11 cellular contexts compared by ENCODE assay signal in the genomic region with DNA sequence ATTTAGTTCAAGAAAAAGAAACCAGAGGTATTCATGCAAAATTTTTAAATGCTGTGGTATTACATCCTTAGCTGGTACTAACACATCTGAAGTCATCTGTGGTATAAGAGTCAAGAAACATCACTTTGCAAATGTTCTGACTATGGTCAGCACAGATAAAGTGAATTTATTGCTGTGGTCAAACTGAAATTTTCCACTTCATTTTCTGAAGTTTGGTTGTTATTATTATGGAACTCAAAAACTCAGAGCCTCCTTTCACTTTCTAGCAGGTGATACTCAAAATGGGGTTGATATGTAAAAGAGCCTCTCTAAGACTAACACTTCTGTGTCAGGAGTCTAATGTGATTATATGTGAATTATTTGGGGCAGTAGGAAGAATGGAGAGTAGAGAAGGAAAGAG.
A peak's percentile ranks its signal among the peaks of the same experiment; 100 is the strongest.
DNase-seq lines count a peak whose midpoint lies in the region; ATAC-seq and TF ChIP-seq lines count a peak whose summit lies in the region.
"Had no signal": no experiment of that assay in that cellular context is flagged by ENCODE, and none has a peak within 500 bp of the region (broad histone marks: within the 10 kb centered on the region; RNA-seq: fewer than 3 reads in every experiment).

No MANE protein-coding gene starts in this region.

- no peak overlapping the region for H3K27ac Mint-ChIP-seq in mesothelial cell of epicardium
- H3K27ac Mint-ChIP-seq: activated B cell treated with CpG ODN at 0.5 μM for 24 hours had no signal

- peaks cover 7% of the 10 kb centered on the region; the same call in 1 of the 2 replicates for H4K20me1 ChIP-seq in SU-DHL-6 (ENCODE audit: low read depth, low read length)

- DNase-seq in NCI-H2029 (lab: John Stamatoyannopoulos, UW): no peak
- no peak for DNase-seq in RKO (ENCODE audit: low spot score)
- DNase-seq in mesothelial cell of epicardium (ENCODE audit: low spot score in 2 of 2, unreplicated experiment in 2 of 2): no peak
- no peak for DNase-seq in stimulated activated CD4-positive, alpha-beta T cell treated with anti-CD3 and anti-CD28 coated beads, Interleukin-15, amount 100 ng/mL, for 24 hours
- DNase-seq: activated B cell treated with CpG ODN at 0.5 μM for 24 hours; CD4-positive, CD25-positive, alpha-beta regulatory T cell; esophagus squamous epithelium had no signal

- H3K36me3 ChIP-seq in SU-DHL-6 (ENCODE audit: low read length): peaks cover 30% of the 10 kb centered on the region
- H3K36me3 ChIP-seq: esophagus squamous epithelium had no signal

- no peak overlapping the region for H3K9ac ChIP-seq in SU-DHL-6 (ENCODE audit: low read length)

- peaks cover 42% of the 10 kb centered on the region for H3F3A ChIP-seq in SU-DHL-6 (ENCODE audit: insufficient read depth)

- H3K36me3 Mint-ChIP-seq in mesothelial cell of epicardium: peaks cover 8% of the 10 kb centered on the region

- ATAC-seq in GM18502 (IDR thresholded peaks at IDR 0.05; ENCODE audit: poor library complexity, unreplicated experiment) (peak; percentile 87), GM21360 (IDR thresholded peaks at IDR 0.05; ENCODE audit: unreplicated experiment) (peak; percentile 81), HG03064 (IDR thresholded peaks at IDR 0.05; ENCODE audit: low read depth, unreplicated experiment) (peak; percentile 87)

- peak overlapping the region; percentile 32 for H3K4me2 ChIP-seq in SU-DHL-6 (ENCODE audit: low read depth, low read length, poor library complexity, severe bottlenecking)

- peaks cover 2% of the 10 kb centered on the region for H3K4me1 Mint-ChIP-seq in mesothelial cell of epicardium

- no peaks in the 10 kb centered on the region for H3K27me3 Mint-ChIP-seq in mesothelial cell of epicardium (ENCODE audit: low read depth)
- H3K27me3 Mint-ChIP-seq: activated B cell treated with CpG ODN at 0.5 μM for 24 hours; CD4-positive, CD25-positive, alpha-beta regulatory T cell had no signal

- peaks cover 100% of the 10 kb centered on the region for H3K79me2 ChIP-seq in SU-DHL-6 (ENCODE audit: insufficient read depth, low read length)

- H3K27me3 ChIP-seq in SU-DHL-6 (ENCODE audit: low read length): no peaks in the 10 kb centered on the region
- H3K27me3 ChIP-seq: esophagus squamous epithelium had no signal

- no peaks in the 10 kb centered on the region for H3K9me2 ChIP-seq in SU-DHL-6 (replicated peaks; ENCODE audit: insufficient read depth, low read length)

- H3K4me3 Mint-ChIP-seq in mesothelial cell of epicardium: no peak overlapping the region
- H3K4me3 Mint-ChIP-seq: activated B cell treated with CpG ODN at 0.5 μM for 24 hours; CD4-positive, CD25-positive, alpha-beta regulatory T cell had no signal

- H3K9me3 Mint-ChIP-seq in mesothelial cell of epicardium: peaks cover 14% of the 10 kb centered on the region

- H3K27ac ChIP-seq in SU-DHL-6 (ENCODE audit: low read depth, low read length): peak overlapping the region; percentile 62
- H3K27ac ChIP-seq: esophagus squamous epithelium had no signal

- no peak overlapping the region for H3K4me3 ChIP-seq in SU-DHL-6 (ENCODE audit: insufficient read depth, low read length, poor library complexity, severe bottlenecking)
- H3K4me3 ChIP-seq: esophagus squamous epithelium had no signal

- H2AFZ ChIP-seq in SU-DHL-6 (ENCODE audit: low read depth, low read length, severe bottlenecking): no peak overlapping the region

- TF ChIP-seq CTCF in SU-DHL-6 (IDR thresholded peaks at IDR 0.05; ENCODE audit: insufficient read depth, low read length, poor library complexity, severe bottlenecking): no peak
- TF ChIP-seq CTCF in mesothelial cell of epicardium (IDR thresholded peaks at IDR 0.05; ENCODE audit: unreplicated experiment): no peak

- H3K9me3 ChIP-seq in SU-DHL-6 (ENCODE audit: insufficient read depth, low read length): no peaks in the 10 kb centered on the region
- H3K9me3 ChIP-seq: esophagus squamous epithelium had no signal
